Comparison of ENCODE assay signal across 2 cellular contexts in the genomic region with DNA sequence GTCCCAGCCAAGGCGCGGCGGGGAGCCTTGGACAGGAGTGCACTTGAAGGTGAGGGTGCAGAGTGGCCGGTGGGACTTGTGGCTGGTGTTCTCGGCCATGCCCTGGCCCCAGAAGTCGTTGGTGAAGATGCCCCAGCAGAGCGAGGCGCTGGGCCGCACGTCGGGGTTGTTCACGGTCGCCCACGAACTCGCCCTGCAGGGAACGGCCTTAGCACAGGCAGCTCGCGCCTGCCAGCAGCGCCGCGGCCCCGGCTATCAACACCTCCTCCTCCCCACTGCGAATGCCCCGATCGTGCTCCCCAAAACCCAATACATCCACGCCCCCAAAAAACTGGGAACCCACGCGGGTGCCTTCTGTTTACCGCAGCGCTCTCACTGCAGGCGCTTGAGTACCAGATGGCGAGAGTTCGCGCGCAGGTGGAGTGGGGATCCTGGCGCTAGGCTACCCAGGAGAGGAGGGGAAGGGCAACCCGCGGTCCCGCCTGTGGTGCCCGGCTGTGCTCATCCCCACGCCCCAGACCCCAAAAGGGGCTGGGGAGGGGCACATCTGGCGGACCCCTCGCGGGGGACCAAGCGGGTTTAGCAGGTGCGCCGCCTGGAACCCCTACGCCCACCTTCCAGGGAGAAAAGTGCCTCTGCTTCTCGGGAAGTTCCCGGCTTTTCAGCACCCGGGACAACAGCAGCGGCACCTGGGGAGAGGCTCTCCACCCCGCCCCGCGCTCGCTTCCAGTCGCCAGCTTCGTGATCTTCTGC.
TF ChIP-seq lines count a peak whose summit lies in the region.

No MANE protein-coding gene starts in this region.

TF ChIP-seq in H1, 55 proteins besides CTCF, POLR2A, EP300 and RAD21:
- no peak for TF ChIP-seq SIRT6 (IDR thresholded peaks at IDR 0.05; ENCODE audit: low read length)
- TF ChIP-seq RXRA (IDR thresholded peaks at IDR 0.05; ENCODE audit: insufficient read depth, low read depth, low read length), result no peak
- TF ChIP-seq MAX (IDR thresholded peaks at IDR 0.05), result peak; percentile 8; the same call in 1 of the 2 replicates
- TF ChIP-seq TCF12 (IDR thresholded peaks at IDR 0.05; ENCODE audit: low read depth, low read length), result 0 out of 2 replicates have a peak, but pooled peaks have one; percentile 3
- TF ChIP-seq KDM4A (IDR thresholded peaks at IDR 0.05; ENCODE audit: low read depth, low read length, severe bottlenecking), result peak; percentile 96
- peak; percentile 48; the same call in 1 of the 2 replicates for TF ChIP-seq E2F6 (IDR thresholded peaks at IDR 0.05)
- peak; percentile 56; the same call in 1 of the 2 replicates for TF ChIP-seq SUZ12 (IDR thresholded peaks at IDR 0.05; ENCODE audit: low read length)
- peak; percentile 49 for TF ChIP-seq EZH2 (IDR thresholded peaks at IDR 0.05; ENCODE audit: low read depth, low read length, severe bottlenecking)
- no peak for TF ChIP-seq SP1 (IDR thresholded peaks at IDR 0.05; ENCODE audit: low read depth, low read length)
- peak; percentile 63 for TF ChIP-seq ASH2L (IDR thresholded peaks at IDR 0.05; ENCODE audit: low read length)
TF ChIP-seq in H1: peak in this region for 7.

TF ChIP-seq in HepG2, 621 proteins besides CTCF, POLR2A, EP300 and RAD21:
- TF ChIP-seq, protein P1, sequence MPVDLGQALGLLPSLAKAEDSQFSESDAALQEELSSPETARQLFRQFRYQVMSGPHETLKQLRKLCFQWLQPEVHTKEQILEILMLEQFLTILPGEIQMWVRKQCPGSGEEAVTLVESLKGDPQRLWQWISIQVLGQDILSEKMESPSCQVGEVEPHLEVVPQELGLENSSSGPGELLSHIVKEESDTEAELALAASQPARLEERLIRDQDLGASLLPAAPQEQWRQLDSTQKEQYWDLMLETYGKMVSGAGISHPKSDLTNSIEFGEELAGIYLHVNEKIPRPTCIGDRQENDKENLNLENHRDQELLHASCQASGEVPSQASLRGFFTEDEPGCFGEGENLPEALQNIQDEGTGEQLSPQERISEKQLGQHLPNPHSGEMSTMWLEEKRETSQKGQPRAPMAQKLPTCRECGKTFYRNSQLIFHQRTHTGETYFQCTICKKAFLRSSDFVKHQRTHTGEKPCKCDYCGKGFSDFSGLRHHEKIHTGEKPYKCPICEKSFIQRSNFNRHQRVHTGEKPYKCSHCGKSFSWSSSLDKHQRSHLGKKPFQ (CRISPR knock-in tag; IDR thresholded peaks at IDR 0.05; ENCODE audit: insufficient replicate concordance), result no peak
- TF ChIP-seq FOXJ3 (CRISPR knock-in tag; IDR thresholded peaks at IDR 0.05; ENCODE audit: borderline replicate concordance), result no peak
- TF ChIP-seq HOXA9 (CRISPR knock-in tag; IDR thresholded peaks at IDR 0.05; ENCODE audit: borderline replicate concordance), result no peak
- no peak for TF ChIP-seq ZNF709 (CRISPR knock-in tag; IDR thresholded peaks at IDR 0.05)
- no peak for TF ChIP-seq U2AF1 (optimal IDR thresholded peaks at IDR 0.05; ENCODE audit: low read depth, low read length)
- TF ChIP-seq SMAD1 (CRISPR knock-in tag; IDR thresholded peaks at IDR 0.05; ENCODE audit: borderline replicate concordance, low read depth), result no peak
- TF ChIP-seq MAFG (CRISPR knock-in tag; IDR thresholded peaks at IDR 0.05), result no peak
- TF ChIP-seq ZNF580 (CRISPR knock-in tag; IDR thresholded peaks at IDR 0.05; ENCODE audit: borderline replicate concordance, low read depth), result no peak
- no peak for TF ChIP-seq BCLAF1 (IDR thresholded peaks at IDR 0.05)
- TF ChIP-seq MTF1 (CRISPR knock-in tag; IDR thresholded peaks at IDR 0.05), result no peak
- no peak for TF ChIP-seq CSRNP1 (CRISPR knock-in tag; IDR thresholded peaks at IDR 0.05)
- TF ChIP-seq, protein P2, sequence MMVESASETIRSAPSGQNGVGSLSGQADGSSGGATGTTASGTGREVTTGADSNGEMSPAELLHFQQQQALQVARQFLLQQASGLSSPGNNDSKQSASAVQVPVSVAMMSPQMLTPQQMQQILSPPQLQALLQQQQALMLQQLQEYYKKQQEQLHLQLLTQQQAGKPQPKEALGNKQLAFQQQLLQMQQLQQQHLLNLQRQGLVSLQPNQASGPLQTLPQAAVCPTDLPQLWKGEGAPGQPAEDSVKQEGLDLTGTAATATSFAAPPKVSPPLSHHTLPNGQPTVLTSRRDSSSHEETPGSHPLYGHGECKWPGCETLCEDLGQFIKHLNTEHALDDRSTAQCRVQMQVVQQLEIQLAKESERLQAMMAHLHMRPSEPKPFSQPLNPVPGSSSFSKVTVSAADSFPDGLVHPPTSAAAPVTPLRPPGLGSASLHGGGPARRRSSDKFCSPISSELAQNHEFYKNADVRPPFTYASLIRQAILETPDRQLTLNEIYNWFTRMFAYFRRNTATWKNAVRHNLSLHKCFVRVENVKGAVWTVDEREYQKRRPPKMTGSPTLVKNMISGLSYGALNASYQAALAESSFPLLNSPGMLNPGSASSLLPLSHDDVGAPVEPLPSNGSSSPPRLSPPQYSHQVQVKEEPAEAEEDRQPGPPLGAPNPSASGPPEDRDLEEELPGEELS (CRISPR knock-in tag; IDR thresholded peaks at IDR 0.05), result no peak
- TF ChIP-seq, protein P3, sequence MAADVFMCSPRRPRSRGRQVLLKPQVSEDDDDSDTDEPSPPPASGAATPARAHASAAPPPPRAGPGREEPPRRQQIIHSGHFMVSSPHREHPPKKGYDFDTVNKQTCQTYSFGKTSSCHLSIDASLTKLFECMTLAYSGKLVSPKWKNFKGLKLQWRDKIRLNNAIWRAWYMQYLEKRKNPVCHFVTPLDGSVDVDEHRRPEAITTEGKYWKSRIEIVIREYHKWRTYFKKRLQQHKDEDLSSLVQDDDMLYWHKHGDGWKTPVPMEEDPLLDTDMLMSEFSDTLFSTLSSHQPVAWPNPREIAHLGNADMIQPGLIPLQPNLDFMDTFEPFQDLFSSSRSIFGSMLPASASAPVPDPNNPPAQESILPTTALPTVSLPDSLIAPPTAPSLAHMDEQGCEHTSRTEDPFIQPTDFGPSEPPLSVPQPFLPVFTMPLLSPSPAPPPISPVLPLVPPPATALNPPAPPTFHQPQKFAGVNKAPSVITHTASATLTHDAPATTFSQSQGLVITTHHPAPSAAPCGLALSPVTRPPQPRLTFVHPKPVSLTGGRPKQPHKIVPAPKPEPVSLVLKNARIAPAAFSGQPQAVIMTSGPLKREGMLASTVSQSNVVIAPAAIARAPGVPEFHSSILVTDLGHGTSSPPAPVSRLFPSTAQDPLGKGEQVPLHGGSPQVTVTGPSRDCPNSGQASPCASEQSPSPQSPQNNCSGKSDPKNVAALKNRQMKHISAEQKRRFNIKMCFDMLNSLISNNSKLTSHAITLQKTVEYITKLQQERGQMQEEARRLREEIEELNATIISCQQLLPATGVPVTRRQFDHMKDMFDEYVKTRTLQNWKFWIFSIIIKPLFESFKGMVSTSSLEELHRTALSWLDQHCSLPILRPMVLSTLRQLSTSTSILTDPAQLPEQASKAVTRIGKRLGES (CRISPR knock-in tag; IDR thresholded peaks at IDR 0.05; ENCODE audit: borderline replicate concordance), result no peak
- TF ChIP-seq SSRP1 (CRISPR knock-in tag; IDR thresholded peaks at IDR 0.05), result no peak
- TF ChIP-seq ZKSCAN8 (CRISPR knock-in tag; IDR thresholded peaks at IDR 0.05; ENCODE audit: borderline replicate concordance), result no peak
